23 cellular contexts compared by ENCODE assay signal in genomic region chr1:41576620-41577019, GRCh38.
DNase-seq lines count a peak whose midpoint lies in the region; ATAC-seq and TF ChIP-seq lines count a peak whose summit lies in the region.
"Had no signal": no experiment of that assay in that cellular context is flagged by ENCODE, and none has a peak within 500 bp of the region (broad histone marks: within the 10 kb centered on the region; RNA-seq: fewer than 3 reads in every experiment).

No MANE protein-coding gene starts in this region.

- H3K4me1 Mint-ChIP-seq in endodermal cell, result no peaks in the 10 kb centered on the region
- H3K4me1 Mint-ChIP-seq in stimulated activated effector memory CD8-positive, alpha-beta T cell treated with anti-CD3 and anti-CD28 coated beads, Interleukin-12 subunit alpha, Interleukin-12 subunit beta, amount 100 ng/mL, for 72 hours, result peaks cover 55% of the 10 kb centered on the region

- H3K4me3 Mint-ChIP-seq in endodermal cell, result no peak overlapping the region
- H3K4me3 Mint-ChIP-seq in stimulated activated effector memory CD8-positive, alpha-beta T cell treated with anti-CD3 and anti-CD28 coated beads, Interleukin-12 subunit alpha, Interleukin-12 subunit beta, amount 100 ng/mL, for 72 hours, result no peak overlapping the region
- H3K4me3 Mint-ChIP-seq: activated naive CD8-positive, alpha-beta T cell; activated T-cell treated with anti-CD3 and anti-CD28 coated beads, Interleukin-2, amount 50 U/mL, for 72 hours; brain; memory B cell had no signal

- WGBS in endodermal cell (ENCODE audit: insufficient coverage in 1 of 2, insufficient read length in 1 of 2), 2 experiments, result 74 to 81% methylated on average over 3 to 4 of the region's 4 CpGs

- H3K4me1 ChIP-seq in endodermal cell (ENCODE audit: control insufficient read depth, insufficient read depth, low read length), result no peaks in the 10 kb centered on the region
- H3K4me1 ChIP-seq: A549 had no signal

- intact Hi-C loops in posterior vena cava (cut with DNase I), result no loop called here

- ATAC-seq in stimulated activated effector memory CD8-positive, alpha-beta T cell treated with anti-CD3 and anti-CD28 coated beads, Interleukin-12 subunit alpha, Interleukin-12 subunit beta, amount 100 ng/mL, for 72 hours, result no peak
- no peak for ATAC-seq in HG02884 (IDR thresholded peaks at IDR 0.05; ENCODE audit: unreplicated experiment)
- ATAC-seq: A549; activated T-cell treated with anti-CD3 and anti-CD28 coated beads, Interleukin-2, amount 50 U/mL, for 72 hours had no signal

- H3K27ac Mint-ChIP-seq in endodermal cell, result no peak overlapping the region
- H3K27ac Mint-ChIP-seq in stimulated activated effector memory CD8-positive, alpha-beta T cell treated with anti-CD3 and anti-CD28 coated beads, Interleukin-12 subunit alpha, Interleukin-12 subunit beta, amount 100 ng/mL, for 72 hours, result peak overlapping the region; percentile 44
- H3K27ac Mint-ChIP-seq: activated T-cell treated with anti-CD3 and anti-CD28 coated beads, Interleukin-2, amount 50 U/mL, for 72 hours; brain had no signal

- H3K9me3 ChIP-seq in endodermal cell (ENCODE audit: control insufficient read depth, low read length), result no peaks in the 10 kb centered on the region
- H3K9me3 ChIP-seq: A549, esophagus squamous epithelium, MG63 had no signal

- TF ChIP-seq CTCF in endodermal cell (conservative IDR thresholded peaks at IDR 0.05), result no peak

- no peak overlapping the region for H3K4me3 ChIP-seq in endodermal cell (ENCODE audit: low read length)
- H3K4me3 ChIP-seq: A549, esophagus squamous epithelium, MG63 had no signal

- no peak overlapping the region for H3K27ac ChIP-seq in endodermal cell (ENCODE audit: low read depth, low read length)
- H3K27ac ChIP-seq: A549, esophagus squamous epithelium, VCaP had no signal

- no peaks in the 10 kb centered on the region for H3K9me3 Mint-ChIP-seq in endodermal cell
- H3K9me3 Mint-ChIP-seq in stimulated activated effector memory CD8-positive, alpha-beta T cell treated with anti-CD3 and anti-CD28 coated beads, Interleukin-12 subunit alpha, Interleukin-12 subunit beta, amount 100 ng/mL, for 72 hours, result no peaks in the 10 kb centered on the region
- H3K9me3 Mint-ChIP-seq: activated T-cell treated with anti-CD3 and anti-CD28 coated beads, Interleukin-2, amount 50 U/mL, for 72 hours; memory B cell had no signal

- DNase-seq in activated CD8-positive, alpha-beta memory T cell treated with anti-CD3 and anti-CD28 coated beads for 24 hours, result peak; percentile 53
- DNase-seq in activated CD8-positive, alpha-beta memory T cell treated with anti-CD3 and anti-CD28 coated beads, Interleukin-2, amount 50 U/mL, for 4 hours, result no peak
- DNase-seq in MV-4-11 (lab: John Stamatoyannopoulos, UW), result peak; percentile 7
- DNase-seq in endodermal cell, result peak; percentile 13
- DNase-seq in stimulated activated effector memory CD8-positive, alpha-beta T cell treated with anti-CD3 and anti-CD28 coated beads, Interleukin-12 subunit alpha, Interleukin-12 subunit beta, amount 100 ng/mL, for 72 hours (ENCODE audit: low spot score in 2 of 2), result no peak
- no peak for DNase-seq in DMS114 treated with DMSO at 0.1 percent for 48 hours (lab: John Stamatoyannopoulos, UW; ENCODE audit: unreplicated experiment)
- no peak for DNase-seq in posterior vena cava (ENCODE audit: low spot score)
- DNase-seq: activated CD4-positive, alpha-beta T cell treated with anti-CD3 and anti-CD28 coated beads, Interleukin-2, amount 50 U/mL, for 4 hours; activated T-cell treated with anti-CD3 and anti-CD28 coated beads, Interleukin-2, amount 50 U/mL, for 72 hours; esophagus squamous epithelium; kidney glomerular epithelial cell; MG63; NCI-H1436; NCI-H510A treated with DMSO at 0.1 percent for 48 hours; stimulated activated CD4-positive, alpha-beta T cell treated with anti-CD3 and anti-CD28 coated beads, Interleukin-12 subunit alpha, Interleukin-12 subunit beta, amount 100 ng/mL, for 4 hours; substantia nigra; T-helper 2 cell had no signal

- peaks cover 2% of the 10 kb centered on the region for H3K27me3 Mint-ChIP-seq in endodermal cell (ENCODE audit: insufficient read depth)
- H3K27me3 Mint-ChIP-seq: activated naive CD8-positive, alpha-beta T cell; memory B cell had no signal

- no peak overlapping the region for H3K9ac ChIP-seq in endodermal cell (ENCODE audit: extremely low read depth, low read length, poor library complexity, severe bottlenecking)

- H3K36me3 Mint-ChIP-seq in endodermal cell (ENCODE audit: low read depth), result no peaks in the 10 kb centered on the region
- peaks cover 54% of the 10 kb centered on the region for H3K36me3 Mint-ChIP-seq in stimulated activated effector memory CD8-positive, alpha-beta T cell treated with anti-CD3 and anti-CD28 coated beads, Interleukin-12 subunit alpha, Interleukin-12 subunit beta, amount 100 ng/mL, for 72 hours

- H3K27me3 ChIP-seq in endodermal cell (ENCODE audit: control insufficient read depth, insufficient read depth, low read length, poor library complexity, severe bottlenecking), result peaks cover 10% of the 10 kb centered on the region
- H3K27me3 ChIP-seq: esophagus squamous epithelium, MG63 had no signal

- H3K36me3 ChIP-seq in endodermal cell (ENCODE audit: control insufficient read depth, insufficient read depth, low read length), result no peaks in the 10 kb centered on the region
- H3K36me3 ChIP-seq: MG63 had no signal

Comparison
In these comparisons a context has a peak if more than half of its experiments do, and no peak if none do; other contexts are left out.
1. DNase-seq: peak in activated CD8-positive, alpha-beta memory T cell treated with anti-CD3 and anti-CD28 coated beads for 24 hours (single experiment), MV-4-11 (single experiment) and endodermal cell (single experiment); none in activated CD8-positive, alpha-beta memory T cell treated with anti-CD3 and anti-CD28 coated beads, Interleukin-2, amount 50 U/mL, for 4 hours (single experiment), stimulated activated effector memory CD8-positive, alpha-beta T cell treated with anti-CD3 and anti-CD28 coated beads, Interleukin-12 subunit alpha, Interleukin-12 subunit beta, amount 100 ng/mL, for 72 hours (0 of 2), DMS114 treated with DMSO at 0.1 percent for 48 hours (single experiment) and posterior vena cava (single experiment).